1 cellular context compared by ENCODE assay signal in the genomic region with DNA sequence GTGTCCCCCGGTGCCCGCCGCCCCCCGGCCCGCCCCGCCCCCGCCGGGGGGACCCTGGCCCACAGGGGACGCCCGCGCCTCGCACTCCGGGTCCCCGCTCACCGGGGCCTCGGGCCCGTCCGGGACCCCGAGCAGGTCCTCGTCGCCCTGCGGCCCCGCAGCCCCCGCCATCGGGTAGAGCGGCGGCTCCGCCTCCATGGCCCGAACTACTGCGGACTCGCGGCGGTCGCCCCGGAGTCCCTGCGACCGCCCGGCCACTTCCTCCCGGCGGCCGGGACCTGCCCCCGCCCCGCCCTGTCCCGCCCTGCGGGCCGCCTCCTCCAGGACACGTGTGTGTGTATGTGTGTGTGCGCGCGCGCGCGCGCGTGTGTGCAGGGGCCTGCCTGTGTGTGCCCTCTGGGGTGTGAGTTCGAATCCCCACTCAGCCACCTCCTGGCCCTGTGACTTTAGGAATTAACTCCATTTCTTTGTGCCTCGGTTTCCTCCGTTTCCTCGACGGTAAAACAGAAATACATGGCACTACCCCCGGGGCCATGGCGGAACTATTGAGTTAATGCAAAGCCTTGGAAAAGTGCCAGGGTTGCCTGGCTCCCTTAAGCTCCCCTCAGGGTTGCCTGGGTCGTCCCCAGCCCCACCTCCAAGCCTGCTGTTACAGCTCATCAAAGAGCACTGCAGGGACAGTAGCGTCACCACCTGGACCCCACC.
TF ChIP-seq lines count a peak whose summit lies in the region.

A gene with protein sequence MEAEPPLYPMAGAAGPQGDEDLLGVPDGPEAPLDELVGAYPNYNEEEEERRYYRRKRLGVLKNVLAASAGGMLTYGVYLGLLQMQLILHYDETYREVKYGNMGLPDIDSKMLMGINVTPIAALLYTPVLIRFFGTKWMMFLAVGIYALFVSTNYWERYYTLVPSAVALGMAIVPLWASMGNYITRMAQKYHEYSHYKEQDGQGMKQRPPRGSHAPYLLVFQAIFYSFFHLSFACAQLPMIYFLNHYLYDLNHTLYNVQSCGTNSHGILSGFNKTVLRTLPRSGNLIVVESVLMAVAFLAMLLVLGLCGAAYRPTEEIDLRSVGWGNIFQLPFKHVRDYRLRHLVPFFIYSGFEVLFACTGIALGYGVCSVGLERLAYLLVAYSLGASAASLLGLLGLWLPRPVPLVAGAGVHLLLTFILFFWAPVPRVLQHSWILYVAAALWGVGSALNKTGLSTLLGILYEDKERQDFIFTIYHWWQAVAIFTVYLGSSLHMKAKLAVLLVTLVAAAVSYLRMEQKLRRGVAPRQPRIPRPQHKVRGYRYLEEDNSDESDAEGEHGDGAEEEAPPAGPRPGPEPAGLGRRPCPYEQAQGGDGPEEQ (minus strand): TSS at position 252 of the 705 bp plus-strand sequence. CDS start 54 bp downstream, at position 198.

TF ChIP-seq in HepG2, 621 proteins besides CTCF, POLR2A, EP300 and RAD21 (continued from another document and continues in another):
- TF ChIP-seq FOXK1 (CRISPR knock-in tag; IDR thresholded peaks at IDR 0.05; ENCODE audit: borderline replicate concordance, low read depth) (peak; percentile 18; the same call in 1 of the 2 replicates), RFXANK (CRISPR knock-in tag; IDR thresholded peaks at IDR 0.05) (no peak), KMT2A (CRISPR knock-in tag; IDR thresholded peaks at IDR 0.05) (0 out of 2 replicates have a peak, but pooled peaks have one; percentile 22), ZNF431 (CRISPR knock-in tag; IDR thresholded peaks at IDR 0.05; ENCODE audit: borderline replicate concordance, low read depth) (no peak), ZMYM3 (CRISPR knock-in tag; IDR thresholded peaks at IDR 0.05) (peak; percentile 80), HNF4A (CRISPR knock-in tag; IDR thresholded peaks at IDR 0.05) (no peak), TOPORS (CRISPR knock-in tag; IDR thresholded peaks at IDR 0.05) (0 out of 2 replicates have a peak, but pooled peaks have one; percentile 41), SIN3A (IDR thresholded peaks at IDR 0.05; ENCODE audit: borderline replicate concordance, low read depth, low read length) (peak; percentile 56; the same call in 1 of the 2 replicates), CCDC6 (CRISPR knock-in tag; IDR thresholded peaks at IDR 0.05) (peak; percentile 62; the same call in 1 of the 2 replicates), ZNF34 (CRISPR knock-in tag; IDR thresholded peaks at IDR 0.05; ENCODE audit: borderline replicate concordance) (no peak), LCORL (IDR thresholded peaks at IDR 0.05) (no peak), LCORL (CRISPR knock-in tag; IDR thresholded peaks at IDR 0.05) (peak; percentile 39; the same call in 1 of the 2 replicates), ZNF460 (CRISPR knock-in tag; IDR thresholded peaks at IDR 0.05; ENCODE audit: borderline replicate concordance) (no peak), SP1 (IDR thresholded peaks at IDR 0.05) (no peak), SP1 (CRISPR knock-in tag; IDR thresholded peaks at IDR 0.05) (peak; percentile 56; the same call in 1 of the 2 replicates), ZFX (CRISPR knock-in tag; IDR thresholded peaks at IDR 0.05; ENCODE audit: low read depth) (peak; percentile 68), ELF3 (CRISPR knock-in tag; IDR thresholded peaks at IDR 0.05) (peak; percentile 72), CBX1 (IDR thresholded peaks at IDR 0.05; ENCODE audit: low read depth) (peak; percentile 55), GTF2F1 (IDR thresholded peaks at IDR 0.05; ENCODE audit: low read length) (no peak), POLR2G (IDR thresholded peaks at IDR 0.05; ENCODE audit: low read depth, low read length) (peak; percentile 74), ZNF274 (CRISPR knock-in tag; IDR thresholded peaks at IDR 0.05) (0 out of 2 replicates have a peak, but pooled peaks have one; percentile 20), BCL6 (CRISPR knock-in tag; IDR thresholded peaks at IDR 0.05) (0 out of 2 replicates have a peak, but pooled peaks have one; percentile 10), NFRKB (IDR thresholded peaks at IDR 0.05) (no peak), FOSL2 (CRISPR knock-in tag; IDR thresholded peaks at IDR 0.05) (no peak), FOXC1 (CRISPR knock-in tag; IDR thresholded peaks at IDR 0.05; ENCODE audit: borderline replicate concordance) (no peak), ZSCAN25 (CRISPR knock-in tag; IDR thresholded peaks at IDR 0.05) (peak; percentile 51; the same call in 1 of the 2 replicates), SMYD3 (CRISPR knock-in tag; IDR thresholded peaks at IDR 0.05) (no peak), HIVEP1 (CRISPR knock-in tag; IDR thresholded peaks at IDR 0.05) (0 out of 2 replicates have a peak, but pooled peaks have one; percentile 19), ZNF44 (CRISPR knock-in tag; IDR thresholded peaks at IDR 0.05) (no peak), ZNF772 (CRISPR knock-in tag; IDR thresholded peaks at IDR 0.05) (0 out of 2 replicates have a peak, but pooled peaks have one; percentile 4), ZNF430 (CRISPR knock-in tag; IDR thresholded peaks at IDR 0.05) (0 out of 2 replicates have a peak, but pooled peaks have one; percentile 15), MYC (CRISPR knock-in tag; IDR thresholded peaks at IDR 0.05; ENCODE audit: borderline replicate concordance) (peak; percentile 87; the same call in 1 of the 2 replicates), NFKBIZ (CRISPR knock-in tag; IDR thresholded peaks at IDR 0.05) (no peak), ZNF768 (CRISPR knock-in tag; IDR thresholded peaks at IDR 0.05) (0 out of 2 replicates have a peak, but pooled peaks have one; percentile 13), ZNF101 (CRISPR knock-in tag; IDR thresholded peaks at IDR 0.05; ENCODE audit: borderline replicate concordance, low read depth) (no peak), FOXA1 (IDR thresholded peaks at IDR 0.05) (no peak), FOXA1 (CRISPR knock-in tag; IDR thresholded peaks at IDR 0.05) (no peak), DMAP1 (CRISPR knock-in tag; IDR thresholded peaks at IDR 0.05) (no peak), ZNF709 (CRISPR knock-in tag; IDR thresholded peaks at IDR 0.05) (0 out of 2 replicates have a peak, but pooled peaks have one; percentile 44)
- TF ChIP-seq, protein P1, sequence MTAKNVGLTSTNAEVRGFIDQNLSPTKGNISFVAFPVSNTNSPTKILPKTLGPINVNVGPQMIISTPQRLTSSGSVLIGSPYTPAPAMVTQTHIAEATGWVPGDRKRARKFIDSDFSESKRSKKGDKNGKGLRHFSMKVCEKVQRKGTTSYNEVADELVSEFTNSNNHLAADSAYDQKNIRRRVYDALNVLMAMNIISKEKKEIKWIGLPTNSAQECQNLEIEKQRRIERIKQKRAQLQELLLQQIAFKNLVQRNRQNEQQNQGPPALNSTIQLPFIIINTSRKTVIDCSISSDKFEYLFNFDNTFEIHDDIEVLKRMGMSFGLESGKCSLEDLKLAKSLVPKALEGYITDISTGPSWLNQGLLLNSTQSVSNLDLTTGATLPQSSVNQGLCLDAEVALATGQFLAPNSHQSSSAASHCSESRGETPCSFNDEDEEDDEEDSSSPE (CRISPR knock-in tag; IDR thresholded peaks at IDR 0.05), result peak; percentile 68
- TF ChIP-seq, protein P2, sequence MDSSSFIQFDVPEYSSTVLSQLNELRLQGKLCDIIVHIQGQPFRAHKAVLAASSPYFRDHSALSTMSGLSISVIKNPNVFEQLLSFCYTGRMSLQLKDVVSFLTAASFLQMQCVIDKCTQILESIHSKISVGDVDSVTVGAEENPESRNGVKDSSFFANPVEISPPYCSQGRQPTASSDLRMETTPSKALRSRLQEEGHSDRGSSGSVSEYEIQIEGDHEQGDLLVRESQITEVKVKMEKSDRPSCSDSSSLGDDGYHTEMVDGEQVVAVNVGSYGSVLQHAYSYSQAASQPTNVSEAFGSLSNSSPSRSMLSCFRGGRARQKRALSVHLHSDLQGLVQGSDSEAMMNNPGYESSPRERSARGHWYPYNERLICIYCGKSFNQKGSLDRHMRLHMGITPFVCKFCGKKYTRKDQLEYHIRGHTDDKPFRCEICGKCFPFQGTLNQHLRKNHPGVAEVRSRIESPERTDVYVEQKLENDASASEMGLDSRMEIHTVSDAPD (CRISPR knock-in tag; IDR thresholded peaks at IDR 0.05), result no peak
- TF ChIP-seq, protein P3, sequence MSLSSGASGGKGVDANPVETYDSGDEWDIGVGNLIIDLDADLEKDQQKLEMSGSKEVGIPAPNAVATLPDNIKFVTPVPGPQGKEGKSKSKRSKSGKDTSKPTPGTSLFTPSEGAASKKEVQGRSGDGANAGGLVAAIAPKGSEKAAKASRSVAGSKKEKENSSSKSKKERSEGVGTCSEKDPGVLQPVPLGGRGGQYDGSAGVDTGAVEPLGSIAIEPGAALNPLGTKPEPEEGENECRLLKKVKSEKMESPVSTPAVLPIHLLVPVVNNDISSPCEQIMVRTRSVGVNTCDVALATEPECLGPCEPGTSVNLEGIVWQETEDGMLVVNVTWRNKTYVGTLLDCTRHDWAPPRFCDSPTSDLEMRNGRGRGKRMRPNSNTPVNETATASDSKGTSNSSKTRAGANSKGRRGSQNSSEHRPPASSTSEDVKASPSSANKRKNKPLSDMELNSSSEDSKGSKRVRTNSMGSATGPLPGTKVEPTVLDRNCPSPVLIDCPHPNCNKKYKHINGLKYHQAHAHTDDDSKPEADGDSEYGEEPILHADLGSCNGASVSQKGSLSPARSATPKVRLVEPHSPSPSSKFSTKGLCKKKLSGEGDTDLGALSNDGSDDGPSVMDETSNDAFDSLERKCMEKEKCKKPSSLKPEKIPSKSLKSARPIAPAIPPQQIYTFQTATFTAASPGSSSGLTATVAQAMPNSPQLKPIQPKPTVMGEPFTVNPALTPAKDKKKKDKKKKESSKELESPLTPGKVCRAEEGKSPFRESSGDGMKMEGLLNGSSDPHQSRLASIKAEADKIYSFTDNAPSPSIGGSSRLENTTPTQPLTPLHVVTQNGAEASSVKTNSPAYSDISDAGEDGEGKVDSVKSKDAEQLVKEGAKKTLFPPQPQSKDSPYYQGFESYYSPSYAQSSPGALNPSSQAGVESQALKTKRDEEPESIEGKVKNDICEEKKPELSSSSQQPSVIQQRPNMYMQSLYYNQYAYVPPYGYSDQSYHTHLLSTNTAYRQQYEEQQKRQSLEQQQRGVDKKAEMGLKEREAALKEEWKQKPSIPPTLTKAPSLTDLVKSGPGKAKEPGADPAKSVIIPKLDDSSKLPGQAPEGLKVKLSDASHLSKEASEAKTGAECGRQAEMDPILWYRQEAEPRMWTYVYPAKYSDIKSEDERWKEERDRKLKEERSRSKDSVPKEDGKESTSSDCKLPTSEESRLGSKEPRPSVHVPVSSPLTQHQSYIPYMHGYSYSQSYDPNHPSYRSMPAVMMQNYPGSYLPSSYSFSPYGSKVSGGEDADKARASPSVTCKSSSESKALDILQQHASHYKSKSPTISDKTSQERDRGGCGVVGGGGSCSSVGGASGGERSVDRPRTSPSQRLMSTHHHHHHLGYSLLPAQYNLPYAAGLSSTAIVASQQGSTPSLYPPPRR (CRISPR knock-in tag; IDR thresholded peaks at IDR 0.05; ENCODE audit: borderline replicate concordance), result peak; percentile 45; the same call in 1 of the 2 replicates
- TF ChIP-seq, protein P4, sequence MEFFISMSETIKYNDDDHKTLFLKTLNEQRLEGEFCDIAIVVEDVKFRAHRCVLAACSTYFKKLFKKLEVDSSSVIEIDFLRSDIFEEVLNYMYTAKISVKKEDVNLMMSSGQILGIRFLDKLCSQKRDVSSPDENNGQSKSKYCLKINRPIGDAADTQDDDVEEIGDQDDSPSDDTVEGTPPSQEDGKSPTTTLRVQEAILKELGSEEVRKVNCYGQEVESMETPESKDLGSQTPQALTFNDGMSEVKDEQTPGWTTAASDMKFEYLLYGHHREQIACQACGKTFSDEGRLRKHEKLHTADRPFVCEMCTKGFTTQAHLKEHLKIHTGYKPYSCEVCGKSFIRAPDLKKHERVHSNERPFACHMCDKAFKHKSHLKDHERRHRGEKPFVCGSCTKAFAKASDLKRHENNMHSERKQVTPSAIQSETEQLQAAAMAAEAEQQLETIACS (CRISPR knock-in tag; IDR thresholded peaks at IDR 0.05), result peak; percentile 94
- TF ChIP-seq, protein P5, sequence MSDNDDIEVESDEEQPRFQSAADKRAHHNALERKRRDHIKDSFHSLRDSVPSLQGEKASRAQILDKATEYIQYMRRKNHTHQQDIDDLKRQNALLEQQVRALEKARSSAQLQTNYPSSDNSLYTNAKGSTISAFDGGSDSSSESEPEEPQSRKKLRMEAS (IDR thresholded peaks at IDR 0.05), result peak; percentile 83
- TF ChIP-seq, protein P6, sequence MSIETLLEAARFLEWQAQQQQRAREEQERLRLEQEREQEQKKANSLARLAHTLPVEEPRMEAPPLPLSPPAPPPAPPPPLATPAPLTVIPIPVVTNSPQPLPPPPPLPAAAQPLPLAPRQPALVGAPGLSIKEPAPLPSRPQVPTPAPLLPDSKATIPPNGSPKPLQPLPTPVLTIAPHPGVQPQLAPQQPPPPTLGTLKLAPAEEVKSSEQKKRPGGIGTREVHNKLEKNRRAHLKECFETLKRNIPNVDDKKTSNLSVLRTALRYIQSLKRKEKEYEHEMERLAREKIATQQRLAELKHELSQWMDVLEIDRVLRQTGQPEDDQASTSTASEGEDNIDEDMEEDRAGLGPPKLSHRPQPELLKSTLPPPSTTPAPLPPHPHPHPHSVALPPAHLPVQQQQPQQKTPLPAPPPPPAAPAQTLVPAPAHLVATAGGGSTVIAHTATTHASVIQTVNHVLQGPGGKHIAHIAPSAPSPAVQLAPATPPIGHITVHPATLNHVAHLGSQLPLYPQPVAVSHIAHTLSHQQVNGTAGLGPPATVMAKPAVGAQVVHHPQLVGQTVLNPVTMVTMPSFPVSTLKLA (IDR thresholded peaks at IDR 0.05), result peak; percentile 56
- TF ChIP-seq, protein P7, sequence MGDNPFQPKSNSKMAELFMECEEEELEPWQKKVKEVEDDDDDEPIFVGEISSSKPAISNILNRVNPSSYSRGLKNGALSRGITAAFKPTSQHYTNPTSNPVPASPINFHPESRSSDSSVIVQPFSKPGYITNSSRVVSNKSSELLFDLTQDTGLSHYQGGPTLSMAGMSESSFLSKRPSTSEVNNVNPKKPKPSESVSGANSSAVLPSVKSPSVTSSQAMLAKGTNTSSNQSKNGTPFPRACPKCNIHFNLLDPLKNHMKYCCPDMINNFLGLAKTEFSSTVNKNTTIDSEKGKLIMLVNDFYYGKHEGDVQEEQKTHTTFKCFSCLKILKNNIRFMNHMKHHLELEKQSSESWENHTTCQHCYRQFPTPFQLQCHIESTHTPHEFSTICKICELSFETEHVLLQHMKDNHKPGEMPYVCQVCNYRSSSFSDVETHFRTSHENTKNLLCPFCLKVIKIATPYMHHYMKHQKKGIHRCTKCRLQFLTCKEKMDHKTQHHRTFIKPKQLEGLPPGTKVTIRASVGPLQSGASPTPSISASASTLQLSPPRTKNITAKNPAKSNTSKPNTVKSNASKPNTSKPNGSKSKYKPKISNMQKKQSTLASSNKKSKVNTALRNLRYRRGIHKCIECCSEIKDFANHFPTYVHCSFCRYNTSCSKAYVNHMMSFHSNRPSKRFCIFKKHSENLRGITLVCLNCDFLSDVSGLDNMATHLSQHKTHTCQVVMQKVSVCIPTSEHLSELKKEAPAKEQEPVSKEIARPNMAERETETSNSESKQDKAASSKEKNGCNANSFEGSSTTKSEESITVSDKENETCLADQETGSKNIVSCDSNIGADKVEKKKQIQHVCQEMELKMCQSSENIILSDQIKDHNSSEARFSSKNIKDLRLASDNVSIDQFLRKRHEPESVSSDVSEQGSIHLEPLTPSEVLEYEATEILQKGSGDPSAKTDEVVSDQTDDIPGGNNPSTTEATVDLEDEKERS (CRISPR knock-in tag; IDR thresholded peaks at IDR 0.05), result no peak
- TF ChIP-seq, protein P8, sequence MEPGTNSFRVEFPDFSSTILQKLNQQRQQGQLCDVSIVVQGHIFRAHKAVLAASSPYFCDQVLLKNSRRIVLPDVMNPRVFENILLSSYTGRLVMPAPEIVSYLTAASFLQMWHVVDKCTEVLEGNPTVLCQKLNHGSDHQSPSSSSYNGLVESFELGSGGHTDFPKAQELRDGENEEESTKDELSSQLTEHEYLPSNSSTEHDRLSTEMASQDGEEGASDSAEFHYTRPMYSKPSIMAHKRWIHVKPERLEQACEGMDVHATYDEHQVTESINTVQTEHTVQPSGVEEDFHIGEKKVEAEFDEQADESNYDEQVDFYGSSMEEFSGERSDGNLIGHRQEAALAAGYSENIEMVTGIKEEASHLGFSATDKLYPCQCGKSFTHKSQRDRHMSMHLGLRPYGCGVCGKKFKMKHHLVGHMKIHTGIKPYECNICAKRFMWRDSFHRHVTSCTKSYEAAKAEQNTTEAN (CRISPR knock-in tag; conservative IDR thresholded peaks at IDR 0.05), result peak; percentile 95
